Comparison of ENCODE assay signal across 1 cellular context in genomic region chr9:129726322-129727160, GRCh38.
TF ChIP-seq lines count a peak whose summit lies in the region.

No MANE protein-coding gene starts in this region.

TF ChIP-seq in A549, 52 proteins besides CTCF, POLR2A, EP300 and RAD21 (continued from another document):
- TF ChIP-seq NR3C1 (IDR thresholded peaks at IDR 0.05) = no peak
- no peak for TF ChIP-seq E2F6 (IDR thresholded peaks at IDR 0.05; ENCODE audit: borderline replicate concordance, low read depth)
